ENCODE assay signal across 19 cellular contexts in the genomic region with DNA sequence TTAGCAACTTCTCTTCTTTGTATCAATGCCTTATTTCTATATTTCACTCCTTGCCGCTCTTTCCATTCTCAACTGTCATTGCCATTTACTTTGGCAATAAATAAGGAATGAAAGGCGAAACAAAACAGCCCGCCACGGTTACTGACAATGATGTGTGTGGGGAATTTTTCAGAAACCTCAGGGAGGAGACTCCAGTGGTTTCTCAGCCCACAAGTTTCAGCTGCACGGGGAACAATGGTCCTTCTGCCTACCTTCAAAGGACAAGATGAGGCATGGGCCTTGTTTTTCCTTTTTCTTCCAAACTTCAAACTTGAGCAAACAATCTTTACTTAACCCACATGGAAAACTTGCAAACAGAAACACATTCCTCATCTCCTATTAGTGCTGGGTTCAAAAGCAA.
A peak's percentile ranks its signal among the peaks of the same experiment; 100 is the strongest.
DNase-seq lines count a peak whose midpoint lies in the region; ATAC-seq and TF ChIP-seq lines count a peak whose summit lies in the region.
"Had no signal": no experiment of that assay in that cellular context is flagged by ENCODE, and none has a peak within 500 bp of the region (broad histone marks: within the 10 kb centered on the region; RNA-seq: fewer than 3 reads in every experiment).

No MANE protein-coding gene starts in this region.

- WGBS in mammary epithelial cell (ENCODE audit: low coverage, missing lambda C conversion rate) = 60% methylated on average over 5 of the region's 5 CpGs

- no peaks in the 10 kb centered on the region for H3K27me3 ChIP-seq in mammary epithelial cell (ENCODE audit: insufficient read depth, low read length)
- no peaks in the 10 kb centered on the region for H3K27me3 ChIP-seq in breast epithelium

- intact Hi-C loops in mammary epithelial cell (cut with micrococcal nuclease) = no loop called here
- intact Hi-C loops in breast epithelium (cut with DNase I; ENCODE audit: low total_unique reads) = no loop called here
- intact Hi-C loops in left cardiac atrium (cut with DNase I) = no loop called here

- no peaks in the 10 kb centered on the region for H3K9me3 ChIP-seq in mammary epithelial cell (replicated peaks; ENCODE audit: insufficient read depth, low read length)
- no peaks in the 10 kb centered on the region for H3K9me3 ChIP-seq in breast epithelium
- H3K9me3 ChIP-seq: Caco-2 had no signal

- TF ChIP-seq CTCF in mammary epithelial cell (conservative IDR thresholded peaks at IDR 0.05 in 1 of 2, IDR thresholded peaks at IDR 0.05 in 1 of 2; ENCODE audit: extremely low read depth in 1 of 2, insufficient read depth in 1 of 2, low read depth in 1 of 2, low read length in 2 of 2) (no peak), breast epithelium (IDR thresholded peaks at IDR 0.05) (no peak), nephron progenitor cell (IDR thresholded peaks at IDR 0.05) (no peak)

- no peaks in the 10 kb centered on the region for H3K79me2 ChIP-seq in mammary epithelial cell (ENCODE audit: insufficient read depth, low read length)

- dilution Hi-C loops in mammary epithelial cell (cut with HindIII; ENCODE audit: low sequenced_read_pairs) = no loop called here

- H3K4me2 ChIP-seq in mammary epithelial cell (ENCODE audit: insufficient read depth, low read depth, low read length) = no peak overlapping the region
- H3K4me2 ChIP-seq: A549, GM23338 had no signal

- BruUV-seq in mammary epithelial cell (replicated peaks; lab: Mats Ljungman, UMichigan) = no TSS peak

- no peak overlapping the region for H3K4me3 Mint-ChIP-seq in nephron progenitor cell
- H3K4me3 Mint-ChIP-seq in activated CD8-positive, alpha-beta T cell treated with anti-CD3 and anti-CD28 coated beads, Interleukin-2, amount 10 ng/mL, durations not matched to agents 7 days and 5 days = no peak overlapping the region
- H3K4me3 Mint-ChIP-seq: CD4-positive, alpha-beta T cell; GM23338 had no signal

- TF ChIP-seq POLR2A in breast epithelium (IDR thresholded peaks at IDR 0.05) = no peak

- H3K4me3 ChIP-seq in mammary epithelial cell (replicated peaks in 1 of 3; ENCODE audit: insufficient read depth in 1 of 3, low read depth in 2 of 3, low read length in 3 of 3) = no peak overlapping the region
- no peak overlapping the region for H3K4me3 ChIP-seq in breast epithelium
- H3K4me3 ChIP-seq: A549, GM23338 had no signal

- H3K9me3 Mint-ChIP-seq in nephron progenitor cell = peaks cover 20% of the 10 kb centered on the region
- no peaks in the 10 kb centered on the region for H3K9me3 Mint-ChIP-seq in activated CD8-positive, alpha-beta T cell treated with anti-CD3 and anti-CD28 coated beads, Interleukin-2, amount 10 ng/mL, durations not matched to agents 7 days and 5 days (ENCODE audit: insufficient read depth)

- DNase-seq in mammary epithelial cell = peak; percentile 50
- no peak for DNase-seq in breast epithelium (ENCODE audit: low spot score in 2 of 2)
- DNase-seq in nephron progenitor cell = no peak
- DNase-seq in renal cortical epithelial cell (ENCODE audit: low read depth) = peak; percentile 15
- no peak for DNase-seq in left cardiac atrium
- no peak for DNase-seq in activated CD8-positive, alpha-beta T cell treated with anti-CD3 and anti-CD28 coated beads, Interleukin-2, amount 10 ng/mL, durations not matched to agents 7 days and 5 days
- DNase-seq: AML-193; Caco-2; CD4-positive, alpha-beta T cell; DMS153; DMS79; GDM1; HCEC 1CT had no signal

- H3K27ac Mint-ChIP-seq in nephron progenitor cell = peak overlapping the region; percentile 83
- H3K27ac Mint-ChIP-seq in activated CD8-positive, alpha-beta T cell treated with anti-CD3 and anti-CD28 coated beads, Interleukin-2, amount 10 ng/mL, durations not matched to agents 7 days and 5 days = no peak overlapping the region
- H3K27ac Mint-ChIP-seq: CD4-positive, alpha-beta T cell; GM23338 had no signal

- no peaks in the 10 kb centered on the region for H3K36me3 ChIP-seq in mammary epithelial cell (ENCODE audit: insufficient read depth, low read length)
- no peaks in the 10 kb centered on the region for H3K36me3 ChIP-seq in breast epithelium

- H3K27me3 Mint-ChIP-seq in nephron progenitor cell (ENCODE audit: low read depth, poor library complexity) = peaks cover 4% of the 10 kb centered on the region
- H3K27me3 Mint-ChIP-seq in activated CD8-positive, alpha-beta T cell treated with anti-CD3 and anti-CD28 coated beads, Interleukin-2, amount 10 ng/mL, durations not matched to agents 7 days and 5 days (ENCODE audit: low read depth) = no peaks in the 10 kb centered on the region
- H3K27me3 Mint-ChIP-seq: CD4-positive, alpha-beta T cell had no signal

- no peaks in the 10 kb centered on the region for H4K20me1 ChIP-seq in mammary epithelial cell (ENCODE audit: insufficient read depth, low read length)

- no peak overlapping the region for H2AFZ ChIP-seq in mammary epithelial cell (ENCODE audit: low read depth, low read length)
- H2AFZ ChIP-seq: GM23338 had no signal

- ATAC-seq in HG03039 (IDR thresholded peaks at IDR 0.05; ENCODE audit: unreplicated experiment) (no peak), left cardiac atrium (no peak)
- ATAC-seq in activated CD8-positive, alpha-beta T cell treated with anti-CD3 and anti-CD28 coated beads, Interleukin-2, amount 10 ng/mL, durations not matched to agents 7 days and 5 days = no peak
- ATAC-seq: A549, GM23338, HepG2 had no signal

- peaks cover 9% of the 10 kb centered on the region for H3K4me1 ChIP-seq in mammary epithelial cell (ENCODE audit: insufficient read depth, low read length)
- no peaks in the 10 kb centered on the region for H3K4me1 ChIP-seq in breast epithelium
- H3K4me1 ChIP-seq: A549, Caco-2 had no signal

- H3K36me3 Mint-ChIP-seq in nephron progenitor cell (ENCODE audit: low read depth) = peaks cover 7% of the 10 kb centered on the region
- no peaks in the 10 kb centered on the region for H3K36me3 Mint-ChIP-seq in activated CD8-positive, alpha-beta T cell treated with anti-CD3 and anti-CD28 coated beads, Interleukin-2, amount 10 ng/mL, durations not matched to agents 7 days and 5 days (ENCODE audit: low read depth)

- CTCF ChIA-PET in mammary epithelial cell (lab: Charles Lee; ENCODE audit: low non-redundant PET) = no interaction called here
- CTCF ChIA-PET in activated CD8-positive, alpha-beta T cell treated with anti-CD3 and anti-CD28 coated beads, Interleukin-2, amount 10 ng/mL, durations not matched to agents 7 days and 5 days (lab: Charles Lee) = no interaction called here

- no peak overlapping the region for H3K9ac ChIP-seq in mammary epithelial cell (ENCODE audit: insufficient read depth, low read length)

- POLR2A ChIA-PET in activated CD8-positive, alpha-beta T cell treated with anti-CD3 and anti-CD28 coated beads, Interleukin-2, amount 10 ng/mL, durations not matched to agents 7 days and 5 days (lab: Charles Lee) = no interaction called here

- H3K4me1 Mint-ChIP-seq in nephron progenitor cell = no peaks in the 10 kb centered on the region
- H3K4me1 Mint-ChIP-seq in activated CD8-positive, alpha-beta T cell treated with anti-CD3 and anti-CD28 coated beads, Interleukin-2, amount 10 ng/mL, durations not matched to agents 7 days and 5 days (ENCODE audit: low read depth) = no peaks in the 10 kb centered on the region
- H3K4me1 Mint-ChIP-seq: GM23338 had no signal

- H3K27ac ChIP-seq in mammary epithelial cell (ENCODE audit: insufficient read depth, low read depth, low read length) (no peak overlapping the region), breast epithelium (no peak overlapping the region)
- H3K27ac ChIP-seq: 22Rv1, A549, C4-2B had no signal

- in situ Hi-C loops in mammary epithelial cell (cut with MboI; ENCODE audit: low sequenced_read_pairs in 2 of 2) = no loop called here

Comparison
In these comparisons a context has a peak if more than half of its experiments do, and no peak if none do; other contexts are left out.
1. DNase-seq: peak in mammary epithelial cell (single experiment) and renal cortical epithelial cell (single experiment); none in breast epithelium (0 of 2), nephron progenitor cell (single experiment), left cardiac atrium (single experiment) and activated CD8-positive, alpha-beta T cell treated with anti-CD3 and anti-CD28 coated beads, Interleukin-2, amount 10 ng/mL, durations not matched to agents 7 days and 5 days (single experiment).